16 cellular contexts compared by ENCODE assay signal in the genomic region with DNA sequence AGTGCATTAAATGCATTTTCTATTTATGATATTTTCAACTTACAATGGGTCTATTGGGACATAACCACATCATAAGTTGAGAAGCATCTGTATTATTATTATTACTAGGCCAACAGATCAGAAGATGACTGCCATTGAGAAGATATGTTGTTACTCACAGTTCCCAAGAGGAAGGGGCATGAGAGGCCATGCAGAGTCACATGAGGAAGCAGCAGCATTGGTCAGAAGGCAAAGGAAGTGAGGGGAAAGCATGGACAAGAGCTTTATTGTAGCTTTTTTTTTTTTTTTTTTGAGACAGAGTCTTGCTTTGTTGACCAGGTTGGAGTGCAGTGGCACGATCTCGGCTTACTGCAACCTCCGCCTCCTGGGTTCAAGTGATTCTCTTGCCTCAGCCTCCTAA.
DNase-seq lines count a peak whose midpoint lies in the region.
"Had no signal": no experiment of that assay in that cellular context is flagged by ENCODE, and none has a peak within 500 bp of the region (broad histone marks: within the 10 kb centered on the region; RNA-seq: fewer than 3 reads in every experiment).

No MANE protein-coding gene starts in this region.

- no peaks in the 10 kb centered on the region for H3K27me3 Mint-ChIP-seq in activated CD4-positive, alpha-beta memory T cell treated with anti-CD3 and anti-CD28 coated beads for 36 hours
- H3K27me3 Mint-ChIP-seq in activated CD4-positive, alpha-beta memory T cell treated with anti-CD3 and anti-CD28 coated beads, Interleukin-2, amount 10 ng/mL, durations not matched to agents 7 days and 5 days = peaks cover 4% of the 10 kb centered on the region
- no peaks in the 10 kb centered on the region for H3K27me3 Mint-ChIP-seq in activated naive CD4-positive, alpha-beta T cell treated with anti-CD3 and anti-CD28 coated beads, Interleukin-2, amount 50 U/mL, for 24 hours

- H3K36me3 Mint-ChIP-seq in activated CD4-positive, alpha-beta memory T cell treated with anti-CD3 and anti-CD28 coated beads for 36 hours = no peaks in the 10 kb centered on the region
- no peaks in the 10 kb centered on the region for H3K36me3 Mint-ChIP-seq in activated CD4-positive, alpha-beta memory T cell treated with anti-CD3 and anti-CD28 coated beads, Interleukin-2, amount 10 ng/mL, durations not matched to agents 7 days and 5 days (ENCODE audit: low read depth)
- H3K36me3 Mint-ChIP-seq in activated naive CD4-positive, alpha-beta T cell treated with anti-CD3 and anti-CD28 coated beads, Interleukin-2, amount 50 U/mL, for 24 hours = peaks cover 2% of the 10 kb centered on the region
- H3K36me3 Mint-ChIP-seq: CD4-positive, alpha-beta memory T cell had no signal

- no peaks in the 10 kb centered on the region for H3K9me3 Mint-ChIP-seq in activated CD4-positive, alpha-beta memory T cell treated with anti-CD3 and anti-CD28 coated beads for 36 hours
- H3K9me3 Mint-ChIP-seq in activated CD4-positive, alpha-beta memory T cell treated with anti-CD3 and anti-CD28 coated beads, Interleukin-2, amount 10 ng/mL, durations not matched to agents 7 days and 5 days = no peaks in the 10 kb centered on the region
- peaks cover 5% of the 10 kb centered on the region for H3K9me3 Mint-ChIP-seq in activated naive CD4-positive, alpha-beta T cell treated with anti-CD3 and anti-CD28 coated beads, Interleukin-2, amount 50 U/mL, for 24 hours

- no peaks in the 10 kb centered on the region for H3K4me1 Mint-ChIP-seq in activated CD4-positive, alpha-beta memory T cell treated with anti-CD3 and anti-CD28 coated beads for 36 hours (ENCODE audit: low read depth)
- H3K4me1 Mint-ChIP-seq in activated CD4-positive, alpha-beta memory T cell treated with anti-CD3 and anti-CD28 coated beads, Interleukin-2, amount 10 ng/mL, durations not matched to agents 7 days and 5 days = no peaks in the 10 kb centered on the region
- peaks cover 1% of the 10 kb centered on the region for H3K4me1 Mint-ChIP-seq in activated naive CD4-positive, alpha-beta T cell treated with anti-CD3 and anti-CD28 coated beads, Interleukin-2, amount 50 U/mL, for 24 hours
- H3K4me1 Mint-ChIP-seq: B cell; CD8-positive, alpha-beta memory T cell had no signal

- CTCF ChIA-PET in activated CD4-positive, alpha-beta memory T cell treated with anti-CD3 and anti-CD28 coated beads for 36 hours (lab: Charles Lee) = no interaction called here
- CTCF ChIA-PET in activated CD4-positive, alpha-beta memory T cell treated with anti-CD3 and anti-CD28 coated beads, Interleukin-2, amount 10 ng/mL, durations not matched to agents 7 days and 5 days (lab: Charles Lee) = no interaction called here

- intact Hi-C loops in activated CD4-positive, alpha-beta memory T cell treated with anti-CD3 and anti-CD28 coated beads for 36 hours (cut with micrococcal nuclease) = no loop called here

- no peak for DNase-seq in activated CD4-positive, alpha-beta memory T cell treated with anti-CD3 and anti-CD28 coated beads for 36 hours
- no peak for DNase-seq in activated CD4-positive, alpha-beta memory T cell treated with anti-CD3 and anti-CD28 coated beads, Interleukin-2, amount 10 ng/mL, durations not matched to agents 7 days and 5 days
- no peak for DNase-seq in activated naive CD4-positive, alpha-beta T cell (lab: John Stamatoyannopoulos, UW)
- DNase-seq in RPMI7951 (ENCODE audit: low read depth) (peak; percentile 26), foreskin melanocyte (peak; percentile 97), NK-92 (lab: John Stamatoyannopoulos, UW; ENCODE audit: unreplicated experiment) (no peak)
- no peak for DNase-seq in stimulated activated CD4-positive, alpha-beta T cell treated with anti-CD3 and anti-CD28 coated beads, Interleukin-15, amount 100 ng/mL, for 24 hours
- DNase-seq: AML-193; Caco-2; Calu3; CD4-positive, alpha-beta memory T cell; CD8-positive, alpha-beta memory T cell; DMS79 treated with DMSO at 0.1 percent for 48 hours; GF-D8 had no signal

- peak overlapping the region; percentile 34 for H3K27ac Mint-ChIP-seq in activated CD4-positive, alpha-beta memory T cell treated with anti-CD3 and anti-CD28 coated beads for 36 hours
- H3K27ac Mint-ChIP-seq in activated CD4-positive, alpha-beta memory T cell treated with anti-CD3 and anti-CD28 coated beads, Interleukin-2, amount 10 ng/mL, durations not matched to agents 7 days and 5 days = no peak overlapping the region
- H3K27ac Mint-ChIP-seq in activated naive CD4-positive, alpha-beta T cell treated with anti-CD3 and anti-CD28 coated beads, Interleukin-2, amount 50 U/mL, for 24 hours = peak overlapping the region; percentile 1
- H3K27ac Mint-ChIP-seq: B cell; CD4-positive, alpha-beta memory T cell; CD8-positive, alpha-beta memory T cell had no signal

- POLR2A ChIA-PET in activated CD4-positive, alpha-beta memory T cell treated with anti-CD3 and anti-CD28 coated beads for 36 hours (lab: Charles Lee) = no interaction called here
- POLR2A ChIA-PET in activated CD4-positive, alpha-beta memory T cell treated with anti-CD3 and anti-CD28 coated beads, Interleukin-2, amount 10 ng/mL, durations not matched to agents 7 days and 5 days (lab: Charles Lee) = no interaction called here

- no peak overlapping the region for H3K4me3 Mint-ChIP-seq in activated CD4-positive, alpha-beta memory T cell treated with anti-CD3 and anti-CD28 coated beads for 36 hours
- no peak overlapping the region for H3K4me3 Mint-ChIP-seq in activated CD4-positive, alpha-beta memory T cell treated with anti-CD3 and anti-CD28 coated beads, Interleukin-2, amount 10 ng/mL, durations not matched to agents 7 days and 5 days
- no peak overlapping the region for H3K4me3 Mint-ChIP-seq in activated naive CD4-positive, alpha-beta T cell treated with anti-CD3 and anti-CD28 coated beads, Interleukin-2, amount 50 U/mL, for 24 hours
- H3K4me3 Mint-ChIP-seq: B cell; CD4-positive, alpha-beta memory T cell; CD8-positive, alpha-beta memory T cell had no signal

Comparison
In these comparisons a context has a peak if more than half of its experiments do, and no peak if none do; other contexts are left out.
1. DNase-seq: peak in RPMI7951 (single experiment) and foreskin melanocyte (single experiment); none in activated CD4-positive, alpha-beta memory T cell treated with anti-CD3 and anti-CD28 coated beads for 36 hours (single experiment), activated CD4-positive, alpha-beta memory T cell treated with anti-CD3 and anti-CD28 coated beads, Interleukin-2, amount 10 ng/mL, durations not matched to agents 7 days and 5 days (single experiment), activated naive CD4-positive, alpha-beta T cell (0 of 4), NK-92 (single experiment) and stimulated activated CD4-positive, alpha-beta T cell treated with anti-CD3 and anti-CD28 coated beads, Interleukin-15, amount 100 ng/mL, for 24 hours (single experiment).